11 cellular contexts compared by ENCODE assay signal in genomic region chrX:127702527-127702926, GRCh38.
"Had no signal": no experiment of that assay in that cellular context is flagged by ENCODE, and none has a peak within 500 bp of the region (broad histone marks: within the 10 kb centered on the region; RNA-seq: fewer than 3 reads in every experiment).

No MANE protein-coding gene starts in this region.

- H3K36me3 ChIP-seq: HAP-1 had no signal

- H2AFZ ChIP-seq: GM23248, GM23338 had no signal

- DNase-seq: GM23248, GOT3, H7, H9, HCEC 1CT, HFFc6 had no signal

- H3K27ac ChIP-seq: GM23248 had no signal

- FAIRE-seq: H1, H54 had no signal

- H3K4me3 ChIP-seq: GM23248, GM23338, HAP-1 had no signal

- H3K4me1 ChIP-seq: HAP-1 had no signal

- ATAC-seq: GM23338, HCT116 had no signal

- H3K4me2 ChIP-seq: GM23338 had no signal

- H3K9ac ChIP-seq: GM23248 had no signal

- H3K9me3 ChIP-seq: HAP-1 had no signal
